ENCODE assay signal across 26 cellular contexts in the genomic region with DNA sequence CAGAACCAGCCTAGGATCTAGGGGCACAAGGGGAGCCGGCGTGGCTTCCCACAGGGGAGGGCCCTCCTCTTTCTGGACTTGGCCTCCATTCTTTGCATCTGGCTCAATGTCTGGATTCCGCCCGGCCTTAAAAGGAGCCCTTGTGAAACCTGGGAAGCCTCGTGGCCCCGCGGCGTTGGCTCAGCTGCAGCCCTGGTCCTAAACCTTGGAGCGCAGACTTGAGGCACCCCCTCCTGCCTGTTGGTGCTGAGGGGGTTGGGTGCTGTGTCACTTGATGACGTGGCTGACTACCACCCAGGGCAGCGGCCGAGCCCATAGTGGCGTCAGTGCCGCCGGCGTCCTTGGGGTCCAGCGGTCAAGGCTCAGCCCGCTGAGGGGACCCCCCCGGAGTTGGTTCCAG. TPM values are rescaled to one million over a fixed set of nuclear protein-coding genes. Genes with fewer than 3 reads are reported as not detected.
A peak's percentile ranks its signal among the peaks of the same experiment; 100 is the strongest.
DNase-seq lines count a peak whose midpoint lies in the region; FAIRE-seq and TF ChIP-seq lines count a peak whose summit lies in the region.
"Had no signal": no experiment of that assay in that cellular context is flagged by ENCODE, and none has a peak within 500 bp of the region (broad histone marks: within the 10 kb centered on the region; RNA-seq: fewer than 3 reads in every experiment).

No MANE protein-coding gene starts in this region.

- no peak for DNase-seq in RWPE1 (ENCODE audit: low spot score)
- no peak for DNase-seq in neural crest cell (ENCODE audit: low read depth, low spot score)
- DNase-seq in NCI-H1436 treated with DMSO at 0.1 percent for 48 hours (lab: John Stamatoyannopoulos, UW): no peak
- no peak for DNase-seq in activated effector memory CD4-positive, alpha-beta T cell treated with Interleukin-2 at 50 U/mL for 16 hours
- no peak for DNase-seq in GM12892 (ENCODE audit: insufficient read length)
- DNase-seq: 8988T; ACHN; BE2C; C1 segment of cervical spinal cord; Caco-2; Calu3; CD4-positive, CD25-positive, alpha-beta regulatory T cell; CD8-positive, alpha-beta T cell; DMS79 treated with DMSO at 0.1 percent for 48 hours; GF-D8 had no signal

- no peaks in the 10 kb centered on the region for H3K9me3 Mint-ChIP-seq in neural crest cell
- H3K9me3 Mint-ChIP-seq: CD4-positive, CD25-positive, alpha-beta regulatory T cell; CD8-positive, alpha-beta T cell had no signal

- no peaks in the 10 kb centered on the region for H3K9me3 ChIP-seq in BLaER1
- no peaks in the 10 kb centered on the region for H3K9me3 ChIP-seq in BLaER1 treated with 17β-estradiol and CSF1 and Interleukin-3, amounts not matched to agents 10 nM and 100 nM (replicated peaks in 1 of 11)
- H3K9me3 ChIP-seq: BE2C, Caco-2 had no signal

- no peak for FAIRE-seq in GM12892 (lab: Jason Lieb, UNC)
- FAIRE-seq: A204.1, D721Med, G401.6, GM12891, GM18507, GM19239 had no signal

- H3K4me2 ChIP-seq in BLaER1: peak overlapping the region; percentile 85
- peak overlapping the region in 10 of 11 experiments; percentile 87 to 99 (median 92); a peak in 18 of 22 replicates for H3K4me2 ChIP-seq in BLaER1 treated with 17β-estradiol and CSF1 and Interleukin-3, amounts not matched to agents 10 nM and 100 nM

- CTCF ChIA-PET in RWPE1 (lab: Yijun Ruan, JAX): interaction anchor here (0.7 kb wide), 1 partner anchor 45 kb away, joined by 3 read pairs; no protein-coding TSS in a partner anchor

- H3K4me3 Mint-ChIP-seq in neural crest cell: peak overlapping the region; percentile 54
- H3K4me3 Mint-ChIP-seq: CD8-positive, alpha-beta T cell had no signal

- peak overlapping the region; percentile 58; the same call in 1 of the 2 replicates for H3K27ac ChIP-seq in BLaER1
- peak overlapping the region in 7 of 11 experiments; percentile 90 to 98 (median 94); a peak in 14 of 22 replicates for H3K27ac ChIP-seq in BLaER1 treated with 17β-estradiol and CSF1 and Interleukin-3, amounts not matched to agents 10 nM and 100 nM
- 0 out of 2 replicates have a peak overlapping the region, but pooled peaks have one; percentile 2 for H3K27ac ChIP-seq in RWPE1

- H3K36me3 Mint-ChIP-seq in neural crest cell (ENCODE audit: low read depth): no peaks in the 10 kb centered on the region

- no peak overlapping the region for H3K4me3 ChIP-seq in BLaER1
- H3K4me3 ChIP-seq in BLaER1 treated with 17β-estradiol and CSF1 and Interleukin-3, amounts not matched to agents 10 nM and 100 nM: no peak overlapping the region

- peaks cover 7% of the 10 kb centered on the region for H3K4me1 Mint-ChIP-seq in neural crest cell

- H3K27me3 ChIP-seq in BLaER1: no peaks in the 10 kb centered on the region
- H3K27me3 ChIP-seq in BLaER1 treated with 17β-estradiol and CSF1 and Interleukin-3, amounts not matched to agents 10 nM and 100 nM: no peaks in the 10 kb centered on the region

- POLR2A ChIA-PET in RWPE1 (lab: Yijun Ruan, JAX; ENCODE audit: low non-redundant PET): no interaction called here

- H3K27me3 Mint-ChIP-seq in neural crest cell (ENCODE audit: low read depth): no peaks in the 10 kb centered on the region
- H3K27me3 Mint-ChIP-seq: CD4-positive, CD25-positive, alpha-beta regulatory T cell had no signal

- peaks cover 34% of the 10 kb centered on the region for H3K36me3 ChIP-seq in BLaER1
- H3K36me3 ChIP-seq in BLaER1 treated with 17β-estradiol and CSF1 and Interleukin-3, amounts not matched to agents 10 nM and 100 nM: peaks cover 25 to 49% (median 36%) of the 10 kb centered on the region in 11 experiments

- peak overlapping the region; percentile 42; the same call in 1 of the 2 replicates for H3K9ac ChIP-seq in BLaER1
- peak overlapping the region in 8 of 11 experiments; percentile 2 to 99 (median 94); a peak in 13 of 22 replicates for H3K9ac ChIP-seq in BLaER1 treated with 17β-estradiol and CSF1 and Interleukin-3, amounts not matched to agents 10 nM and 100 nM

- TF ChIP-seq CTCF in RWPE1 (conservative IDR thresholded peaks at IDR 0.05; ENCODE audit: low read depth) (no peak), neural crest cell (conservative IDR thresholded peaks at IDR 0.05) (no peak)

- H3K27ac Mint-ChIP-seq in neural crest cell (ENCODE audit: unreplicated experiment): no peak overlapping the region
- H3K27ac Mint-ChIP-seq: CD4-positive, CD25-positive, alpha-beta regulatory T cell; CD8-positive, alpha-beta T cell had no signal

- TF ChIP-seq POLR2A in GM12892 (IDR thresholded peaks at IDR 0.05; ENCODE audit: low read depth, low read length): no peak

- H3K4me1 ChIP-seq in BLaER1: peaks cover 70% of the 10 kb centered on the region
- peaks cover 31 to 77% (median 72%) of the 10 kb centered on the region in 10 experiments for H3K4me1 ChIP-seq in BLaER1 treated with 17β-estradiol and CSF1 and Interleukin-3, amounts not matched to agents 10 nM and 100 nM

- peaks cover 39% of the 10 kb centered on the region for H4K20me1 ChIP-seq in BLaER1
- H4K20me1 ChIP-seq in BLaER1 treated with 17β-estradiol and CSF1 and Interleukin-3, amounts not matched to agents 10 nM and 100 nM: peaks cover 0 to 70% (median 7%) of the 10 kb centered on the region in 11 experiments; a peak in 12 of 22 replicates

RNA-seq across cellular contexts. Expression of a gene that starts 4.4 kb away (rescaled TPM):
- 89.8 and 95.1 TPM in 2 replicates for total RNA-seq in neural crest cell
- 78.6 TPM for polyA plus RNA-seq in GM12892 (2012; ENCODE audit: missing spikeins)

RNA-seq across cellular contexts. Expression of a gene that starts 4.6 kb away (rescaled TPM):
- 19.7 and 20.1 TPM in 2 replicates for total RNA-seq in neural crest cell
- polyA plus RNA-seq in GM12892 (2012; ENCODE audit: missing spikeins): 9.9 TPM

RNA-seq across cellular contexts. Expression of a gene that starts 5.1 kb away (rescaled TPM):
- not detected in 2 replicates for total RNA-seq in neural crest cell
- polyA plus RNA-seq in GM12892 (2012; ENCODE audit: missing spikeins): not detected
- total RNA-seq: A673; Caco-2; Calu3; CD4-positive, CD25-positive, alpha-beta regulatory T cell; CD8-positive, alpha-beta T cell had no signal
- polyA plus RNA-seq: AG04450; CD14-positive monocyte; CD4-positive, CD25-positive, alpha-beta regulatory T cell had no signal

RNA-seq across cellular contexts. Expression of a gene that starts 49.6 kb away (rescaled TPM):
- total RNA-seq in neural crest cell: 114 and 116 TPM in 2 replicates
- 180 TPM for polyA plus RNA-seq in GM12892 (2012; ENCODE audit: missing spikeins)

RNA-seq across cellular contexts. Expression of a gene that starts 57.8 kb away (rescaled TPM):
- 79.6 and 79.9 TPM in 2 replicates for total RNA-seq in neural crest cell
- 6.4 TPM for polyA plus RNA-seq in GM12892 (2012; ENCODE audit: missing spikeins)

Comparison
In these comparisons a context has a peak if more than half of its experiments do, and no peak if none do; other contexts are left out.
1. H3K27ac ChIP-seq: peak in every context shown above with its lines; median percentile 94 in BLaER1 treated with 17β-estradiol and CSF1 and Interleukin-3, amounts not matched to agents 10 nM and 100 nM; 58 in BLaER1; 2 in RWPE1.